1 cellular context compared by ENCODE assay signal in the genomic region with DNA sequence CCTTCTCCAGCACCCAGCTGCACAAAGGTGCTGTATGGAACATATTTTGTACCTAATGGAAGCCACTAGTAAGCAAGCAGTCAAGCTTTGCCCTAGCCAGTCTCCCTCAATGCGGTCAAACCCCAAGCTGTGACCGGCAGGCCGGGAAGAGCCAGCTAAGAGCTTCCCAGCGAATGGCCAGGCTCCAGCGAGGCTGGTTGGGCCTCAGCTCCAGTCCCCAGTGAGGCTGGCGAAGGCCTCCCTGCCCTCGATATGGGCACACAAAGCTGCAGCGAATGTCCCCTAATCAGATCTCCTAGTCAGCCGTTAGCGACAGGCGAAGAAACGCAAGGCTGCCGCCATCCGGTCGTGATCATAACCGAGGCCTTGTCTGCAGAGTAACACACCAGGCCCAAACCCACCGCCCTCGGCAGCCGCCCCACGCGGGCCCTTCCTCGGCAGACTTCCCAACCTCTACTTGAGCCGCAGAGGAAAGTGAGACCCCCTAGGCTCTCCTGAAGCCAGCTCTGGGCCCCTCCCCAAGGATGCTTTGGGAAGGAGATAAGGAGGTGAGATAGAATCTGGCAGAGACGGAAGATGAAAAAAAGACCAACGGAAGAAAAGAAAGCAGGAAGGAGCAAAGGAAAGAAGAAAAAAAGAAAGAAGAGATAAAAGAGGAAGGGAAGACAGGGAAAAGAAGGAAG.
A peak's percentile ranks its signal among the peaks of the same experiment; 100 is the strongest.
TF ChIP-seq lines count a peak whose summit lies in the region.

No MANE protein-coding gene starts in this region.

TF ChIP-seq in endothelial cell of umbilical vein, 7 proteins besides CTCF, POLR2A, EP300 and RAD21:
- no peak for TF ChIP-seq POLR2AphosphoS5 (IDR thresholded peaks at IDR 0.05; ENCODE audit: insufficient read depth, low read depth, low read length)
- peak; percentile 52 for TF ChIP-seq GATA2 (IDR thresholded peaks at IDR 0.05; ENCODE audit: insufficient read depth, insufficient read length, low read depth, low read length)
